ENCODE assay signal across 11 cellular contexts in genomic region chr5:74953961-74954720, GRCh38.
DNase-seq lines count a peak whose midpoint lies in the region; ATAC-seq, FAIRE-seq and TF ChIP-seq lines count a peak whose summit lies in the region.
"Had no signal": no experiment of that assay in that cellular context is flagged by ENCODE, and none has a peak within 500 bp of the region (broad histone marks: within the 10 kb centered on the region; RNA-seq: fewer than 3 reads in every experiment).

No MANE protein-coding gene starts in this region.

- H3K36me3 Mint-ChIP-seq in osteocyte (ENCODE audit: unreplicated experiment): no peaks in the 10 kb centered on the region

- peaks cover 52% of the 10 kb centered on the region for H3K4me1 Mint-ChIP-seq in osteocyte (ENCODE audit: unreplicated experiment)

- H3K36me3 ChIP-seq in bronchial epithelial cell (ENCODE audit: control insufficient read depth, insufficient read depth, low read length): no peaks in the 10 kb centered on the region

- no peak for TF ChIP-seq POLR2A in erythroblast (IDR thresholded peaks at IDR 0.05; ENCODE audit: low read length)

- TF ChIP-seq CTCF in bronchial epithelial cell (IDR thresholded peaks at IDR 0.05; ENCODE audit: insufficient read depth, low read length, severe bottlenecking) (no peak), osteocyte (IDR thresholded peaks at IDR 0.05) (no peak)

- peak overlapping the region; percentile 69 for H3K27ac Mint-ChIP-seq in osteocyte (ENCODE audit: unreplicated experiment)

- H3K9me3 Mint-ChIP-seq in osteocyte (ENCODE audit: unreplicated experiment): peaks cover 3% of the 10 kb centered on the region

- peak; percentile 63 for ATAC-seq in HG03378 (IDR thresholded peaks at IDR 0.05; ENCODE audit: unreplicated experiment)
- ATAC-seq in HG03045 (IDR thresholded peaks at IDR 0.05; ENCODE audit: unreplicated experiment): no peak

- no peak for DNase-seq in GM18507 (ENCODE audit: extremely low spot score, insufficient read length, low read depth)
- peak; percentile 81 for DNase-seq in bronchial epithelial cell (ENCODE audit: low read depth)
- DNase-seq in osteocyte (ENCODE audit: extremely low spot score, unreplicated experiment): no peak
- DNase-seq in T-helper 2 cell: no peak
- DNase-seq in erythroblast (lab: John Stamatoyannopoulos, UW): no peak
- no peak for DNase-seq in SKM-1 treated with dmso at 0.1 percent for 144 hours (lab: John Stamatoyannopoulos, UW; ENCODE audit: unreplicated experiment)
- DNase-seq: activated CD4-positive, alpha-beta T cell treated with anti-CD3 and anti-CD28 coated beads for 4 hours; aorta; NCI-H1105 had no signal

- FAIRE-seq in GM18507 (lab: Jason Lieb, UNC) (peak; percentile 78), bronchial epithelial cell (lab: Jason Lieb, UNC) (peak; percentile 64)

- H3K27me3 Mint-ChIP-seq in osteocyte (ENCODE audit: unreplicated experiment): no peaks in the 10 kb centered on the region

- no peak overlapping the region for H3K4me3 ChIP-seq in bronchial epithelial cell (ENCODE audit: low read depth, low read length)

- no peaks in the 10 kb centered on the region for H3K27me3 ChIP-seq in bronchial epithelial cell (ENCODE audit: control insufficient read depth, insufficient read depth, low read length)

- no peak overlapping the region for H3K4me3 Mint-ChIP-seq in osteocyte (ENCODE audit: unreplicated experiment)
